In genomic region chr2:68895981-68896380, GRCh38 we compare ENCODE assay signal across 3 cellular contexts. TPM values are rescaled to one million over a fixed set of nuclear protein-coding genes. Genes with fewer than 3 reads are reported as not detected.
"Had no signal": no experiment of that assay in that cellular context is flagged by ENCODE, and none has a peak within 500 bp of the region (broad histone marks: within the 10 kb centered on the region; RNA-seq: fewer than 3 reads in every experiment).

No MANE protein-coding gene starts in this region.

RNA-seq across cellular contexts. Expression of gene BMP10, which starts 24.8 kb away (rescaled TPM):
- polyA plus RNA-seq: adrenal gland, aorta had no signal

RNA-seq across cellular contexts. Expression of gene GKN2, which starts 56.7 kb away (rescaled TPM):
- polyA plus RNA-seq: cardiac muscle cell had no signal
